In the genomic region with DNA sequence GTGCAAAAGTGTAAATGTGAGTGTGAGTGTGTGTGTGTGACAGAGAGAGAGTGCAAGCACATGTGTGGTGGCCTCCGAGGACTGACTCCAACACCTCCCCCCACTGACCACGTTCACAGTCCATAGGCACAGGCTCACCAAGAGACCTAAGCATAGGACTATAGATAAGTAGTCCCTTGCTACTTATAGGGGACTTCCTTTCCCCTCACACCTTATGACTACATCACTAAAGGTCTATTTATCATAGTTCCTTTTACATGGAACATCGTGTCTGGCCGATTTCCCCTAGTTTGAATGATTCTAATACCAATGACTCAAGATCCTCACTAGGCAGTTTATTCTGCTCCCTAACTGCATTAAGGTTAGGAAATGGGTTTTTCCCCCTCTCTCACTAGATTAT, we compare ENCODE assay signal across 17 cellular contexts. TPM values are rescaled to one million over a fixed set of nuclear protein-coding genes. Genes with fewer than 3 reads are reported as not detected.
DNase-seq lines count a peak whose midpoint lies in the region; ATAC-seq, FAIRE-seq and TF ChIP-seq lines count a peak whose summit lies in the region.
"Had no signal": no experiment of that assay in that cellular context is flagged by ENCODE, and none has a peak within 500 bp of the region (broad histone marks: within the 10 kb centered on the region; RNA-seq: fewer than 3 reads in every experiment).

No MANE protein-coding gene starts in this region.

- BruUV-seq in OCI-LY7 (replicated peaks; lab: Mats Ljungman, UMichigan) = no TSS peak

- H3K4me2 ChIP-seq in OCI-LY7 (ENCODE audit: low read length) = peak overlapping the region; percentile 85
- H3K4me2 ChIP-seq: BLaER1 treated with 17β-estradiol and CSF1 and Interleukin-3, amounts not matched to agents 10 nM and 100 nM had no signal

- TF ChIP-seq CTCF in OCI-LY7 (conservative IDR thresholded peaks at IDR 0.05; ENCODE audit: low read length) = no peak
- TF ChIP-seq CTCF in progenitor cell of endocrine pancreas (IDR thresholded peaks at IDR 0.05; ENCODE audit: unreplicated experiment) = no peak

- peaks cover 88% of the 10 kb centered on the region for H3K4me1 ChIP-seq in OCI-LY7 (ENCODE audit: insufficient read depth, low read length, poor library complexity, severe bottlenecking)
- H3K4me1 ChIP-seq: BLaER1 treated with 17β-estradiol and CSF1 and Interleukin-3, amounts not matched to agents 10 nM and 100 nM had no signal

- no peaks in the 10 kb centered on the region for H3K9me2 ChIP-seq in OCI-LY7 (ENCODE audit: insufficient read depth, low read length)

- FAIRE-seq in GM12892 (lab: Jason Lieb, UNC) = peak; percentile 54
- FAIRE-seq: GM12891 had no signal

- H3K4me3 Mint-ChIP-seq in activated T-cell treated with anti-CD3 and anti-CD28 coated beads, Interleukin-2, amount 50 U/mL, for 4 hours = no peak overlapping the region
- no peak overlapping the region for H3K4me3 Mint-ChIP-seq in stimulated activated memory B cell treated with anti-CD40 and anti-IgM and Interleukin-4, amounts not matched to agents 10 μg/mL and 1 μg/mL and 100 μg/mL, for 72 hours
- no peak overlapping the region for H3K4me3 Mint-ChIP-seq in progenitor cell of endocrine pancreas (ENCODE audit: low read depth)
- H3K4me3 Mint-ChIP-seq: CD4-positive, alpha-beta T cell had no signal

- peak; percentile 48 to 55 for ATAC-seq in activated T-cell treated with anti-CD3 and anti-CD28 coated beads, Interleukin-2, amount 50 U/mL, for 4 hours
- peak; percentile 24 for ATAC-seq in stimulated activated memory B cell treated with anti-CD40 and anti-IgM and Interleukin-4, amounts not matched to agents 10 μg/mL and 1 μg/mL and 100 μg/mL, for 72 hours
- no peak for ATAC-seq in GM19023 (IDR thresholded peaks at IDR 0.05; ENCODE audit: unreplicated experiment)

- no peak overlapping the region for H3K27ac Mint-ChIP-seq in stimulated activated memory B cell treated with anti-CD40 and anti-IgM and Interleukin-4, amounts not matched to agents 10 μg/mL and 1 μg/mL and 100 μg/mL, for 72 hours
- H3K27ac Mint-ChIP-seq in progenitor cell of endocrine pancreas = no peak overlapping the region
- H3K27ac Mint-ChIP-seq: CD4-positive, alpha-beta T cell had no signal

- no peak for DNase-seq in activated T-cell treated with anti-CD3 and anti-CD28 coated beads, Interleukin-2, amount 50 U/mL, for 4 hours
- DNase-seq in activated T-cell treated with anti-CD3 and anti-CD28 coated beads for 4 hours (no peak), GM12892 (ENCODE audit: insufficient read length) (no peak), OCI-LY7 (ENCODE audit: low spot score) (no peak), progenitor cell of endocrine pancreas (ENCODE audit: low spot score, unreplicated experiment) (no peak), NCI-H2227 treated with DMSO at 0.1 percent for 48 hours (lab: John Stamatoyannopoulos, UW) (no peak)
- DNase-seq: ACHN; Calu3; CD4-positive, alpha-beta T cell; DMS 273 treated with DMSO at 0.1 percent for 48 hours; GM23248; H7 had no signal

- H3K79me2 ChIP-seq in OCI-LY7 (ENCODE audit: insufficient read depth, low read depth, low read length) = peaks cover 55% of the 10 kb centered on the region; the same call in 1 of the 2 replicates

- no peaks in the 10 kb centered on the region for H3K9me3 ChIP-seq in OCI-LY7 (ENCODE audit: low read length)

- peak overlapping the region; percentile 98 for H3K27ac ChIP-seq in OCI-LY7 (ENCODE audit: low read depth, low read length, poor library complexity, severe bottlenecking)
- H3K27ac ChIP-seq: BLaER1 treated with 17β-estradiol and CSF1 and Interleukin-3, amounts not matched to agents 10 nM and 100 nM; GM23248 had no signal

- POLR2A ChIA-PET in OCI-LY7 (lab: Charles Lee) = interaction anchor here (0.8 kb wide), 1 partner anchor 28 kb away, joined by 7 read pairs; no protein-coding TSS in a partner anchor

- CTCF ChIA-PET in OCI-LY7 (lab: Charles Lee; ENCODE audit: unreplicated experiment) = no interaction called here

- H3K27me3 Mint-ChIP-seq in activated T-cell treated with anti-CD3 and anti-CD28 coated beads, Interleukin-2, amount 50 U/mL, for 4 hours (ENCODE audit: low read depth) = peaks cover 3% of the 10 kb centered on the region
- H3K27me3 Mint-ChIP-seq in stimulated activated memory B cell treated with anti-CD40 and anti-IgM and Interleukin-4, amounts not matched to agents 10 μg/mL and 1 μg/mL and 100 μg/mL, for 72 hours = peaks cover 8% of the 10 kb centered on the region
- peaks cover 3% of the 10 kb centered on the region for H3K27me3 Mint-ChIP-seq in progenitor cell of endocrine pancreas

- no peak for TF ChIP-seq POLR2A in GM12892 (IDR thresholded peaks at IDR 0.05; ENCODE audit: low read depth, low read length)

- no peaks in the 10 kb centered on the region for H3K4me1 Mint-ChIP-seq in activated T-cell treated with anti-CD3 and anti-CD28 coated beads, Interleukin-2, amount 50 U/mL, for 4 hours (ENCODE audit: low read depth)
- H3K4me1 Mint-ChIP-seq in stimulated activated memory B cell treated with anti-CD40 and anti-IgM and Interleukin-4, amounts not matched to agents 10 μg/mL and 1 μg/mL and 100 μg/mL, for 72 hours = no peaks in the 10 kb centered on the region
- H3K4me1 Mint-ChIP-seq in progenitor cell of endocrine pancreas (ENCODE audit: low read depth) = no peaks in the 10 kb centered on the region

- H2AFZ ChIP-seq in OCI-LY7 (ENCODE audit: low read length) = no peak overlapping the region
- H2AFZ ChIP-seq: GM23248 had no signal

- H3K36me3 Mint-ChIP-seq in activated T-cell treated with anti-CD3 and anti-CD28 coated beads, Interleukin-2, amount 50 U/mL, for 4 hours (ENCODE audit: insufficient read depth) = no peaks in the 10 kb centered on the region
- H3K36me3 Mint-ChIP-seq in stimulated activated memory B cell treated with anti-CD40 and anti-IgM and Interleukin-4, amounts not matched to agents 10 μg/mL and 1 μg/mL and 100 μg/mL, for 72 hours = no peaks in the 10 kb centered on the region
- no peaks in the 10 kb centered on the region for H3K36me3 Mint-ChIP-seq in progenitor cell of endocrine pancreas (ENCODE audit: insufficient read depth)

- peaks cover 18% of the 10 kb centered on the region for H3K36me3 ChIP-seq in OCI-LY7 (ENCODE audit: insufficient read depth, low read length)
- H3K36me3 ChIP-seq: BLaER1 treated with 17β-estradiol and CSF1 and Interleukin-3, amounts not matched to agents 10 nM and 100 nM had no signal

- intact Hi-C loops in OCI-LY7 (cut with micrococcal nuclease; ENCODE audit: unreplicated experiment) = no loop called here

- H3K4me3 ChIP-seq in OCI-LY7 (ENCODE audit: low read depth, low read length, poor library complexity, severe bottlenecking) = no peak overlapping the region
- H3K4me3 ChIP-seq: BLaER1 treated with 17β-estradiol and CSF1 and Interleukin-3, amounts not matched to agents 10 nM and 100 nM; GM23248 had no signal

- H4K20me1 ChIP-seq in OCI-LY7 (ENCODE audit: insufficient read depth, low read length) = no peaks in the 10 kb centered on the region

- H3K9me3 Mint-ChIP-seq in activated T-cell treated with anti-CD3 and anti-CD28 coated beads, Interleukin-2, amount 50 U/mL, for 4 hours = no peaks in the 10 kb centered on the region
- H3K9me3 Mint-ChIP-seq in stimulated activated memory B cell treated with anti-CD40 and anti-IgM and Interleukin-4, amounts not matched to agents 10 μg/mL and 1 μg/mL and 100 μg/mL, for 72 hours = no peaks in the 10 kb centered on the region
- H3K9me3 Mint-ChIP-seq in progenitor cell of endocrine pancreas (ENCODE audit: low read depth) = peaks cover 12% of the 10 kb centered on the region
- H3K9me3 Mint-ChIP-seq: CD4-positive, alpha-beta T cell had no signal

RNA-seq across cellular contexts. Expression of gene FRMPD3, which starts 17.8 kb away (rescaled TPM):
- total RNA-seq in activated T-cell treated with anti-CD3 and anti-CD28 coated beads, Interleukin-2, amount 50 U/mL, for 4 hours = not detected
- 0.13 TPM for polyA plus RNA-seq in GM12892 (2012; ENCODE audit: missing spikeins)
- 5.8 and 6.5 TPM in 2 replicates for total RNA-seq in OCI-LY7 (2014; rRNA removed; shearing (Covaris generic))
- 12.3 and 12.9 TPM in 2 replicates for total RNA-seq in OCI-LY7 (2022)
- total RNA-seq in progenitor cell of endocrine pancreas = 0.53 and 0.74 TPM in 2 replicates
- total RNA-seq: G401, GM23248 had no signal
- polyA plus RNA-seq: GM23248 had no signal
